ENCODE assay signal across 23 cellular contexts in the genomic region with DNA sequence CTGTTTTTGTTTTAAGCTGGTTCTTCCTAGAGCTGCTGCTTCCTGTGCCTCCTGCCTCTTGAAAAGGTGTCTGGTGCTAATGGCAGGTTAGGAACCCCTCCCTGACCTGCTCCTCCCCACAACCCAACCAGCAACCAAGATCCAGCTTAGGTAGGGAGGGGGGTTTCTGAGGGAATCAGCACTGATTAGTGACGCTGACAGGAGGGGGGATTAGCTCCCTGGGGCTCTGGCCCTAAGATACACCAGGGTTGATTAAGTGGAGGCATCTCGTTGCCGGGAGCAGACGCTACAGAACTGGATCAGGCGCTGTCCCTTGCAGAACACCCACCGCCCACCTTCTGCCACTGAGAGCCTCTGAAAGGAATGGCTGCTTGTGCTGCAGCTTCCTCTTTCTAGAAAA. TPM values are rescaled to one million over a fixed set of nuclear protein-coding genes. Genes with fewer than 3 reads are reported as not detected.
A peak's percentile ranks its signal among the peaks of the same experiment; 100 is the strongest.
DNase-seq lines count a peak whose midpoint lies in the region; ATAC-seq and TF ChIP-seq lines count a peak whose summit lies in the region.
"Had no signal": no experiment of that assay in that cellular context is flagged by ENCODE, and none has a peak within 500 bp of the region (broad histone marks: within the 10 kb centered on the region; RNA-seq: fewer than 3 reads in every experiment).

No MANE protein-coding gene starts in this region.

- TF ChIP-seq CTCF in GM23338 (conservative IDR thresholded peaks at IDR 0.05; ENCODE audit: low read depth in 2 of 2): no peak
- TF ChIP-seq CTCF in WERI-Rb-1 (IDR thresholded peaks at IDR 0.05; ENCODE audit: low read depth, low read length): no peak
- TF ChIP-seq CTCF in neural progenitor cell (IDR thresholded peaks at IDR 0.05): no peak
- no peak for TF ChIP-seq CTCF in SK-N-SH (IDR thresholded peaks at IDR 0.05)

- peak overlapping the region; percentile 48; the same call in 1 of the 2 replicates for H3K4me2 ChIP-seq in GM23338
- H3K4me2 ChIP-seq in neural progenitor cell: peak overlapping the region; percentile 21
- H3K4me2 ChIP-seq in SK-N-SH: no peak overlapping the region
- H3K4me2 ChIP-seq: BLaER1 treated with 17β-estradiol and CSF1 and Interleukin-3, amounts not matched to agents 10 nM and 100 nM had no signal

- H4K20me1 ChIP-seq in GM23338 (replicated peaks; ENCODE audit: insufficient read depth) (no peaks in the 10 kb centered on the region), neural progenitor cell (ENCODE audit: low read depth) (no peaks in the 10 kb centered on the region), SK-N-SH (ENCODE audit: insufficient read depth) (no peaks in the 10 kb centered on the region)

- H3K27me3 Mint-ChIP-seq in GM23338 (ENCODE audit: insufficient read depth, low read depth, poor library complexity): peaks cover 8% of the 10 kb centered on the region
- H3K27me3 Mint-ChIP-seq in neural progenitor cell (ENCODE audit: insufficient read depth, low read depth): peaks cover 4% of the 10 kb centered on the region

- H3K9me3 ChIP-seq in WERI-Rb-1 (ENCODE audit: severe bottlenecking) (no peaks in the 10 kb centered on the region), neural progenitor cell (ENCODE audit: low read depth) (no peaks in the 10 kb centered on the region), SK-N-SH (no peaks in the 10 kb centered on the region)

- POLR2A ChIA-PET in SK-N-SH (lab: Yijun Ruan, JAX): no interaction called here

- H3K36me3 ChIP-seq in GM23338 (ENCODE audit: insufficient read depth): no peaks in the 10 kb centered on the region
- no peaks in the 10 kb centered on the region for H3K36me3 ChIP-seq in WERI-Rb-1
- no peaks in the 10 kb centered on the region for H3K36me3 ChIP-seq in neural progenitor cell
- no peaks in the 10 kb centered on the region for H3K36me3 ChIP-seq in SK-N-SH (replicated peaks in 1 of 2; ENCODE audit: control insufficient read depth in 1 of 2, insufficient read depth in 2 of 2, low read length in 1 of 2)
- H3K36me3 ChIP-seq: BLaER1 treated with 17β-estradiol and CSF1 and Interleukin-3, amounts not matched to agents 10 nM and 100 nM had no signal

- no peaks in the 10 kb centered on the region for H3K9me3 Mint-ChIP-seq in GM23338
- no peaks in the 10 kb centered on the region for H3K9me3 Mint-ChIP-seq in neural progenitor cell
- H3K9me3 Mint-ChIP-seq: CD4-positive, alpha-beta T cell had no signal

- no peak overlapping the region for H3K27ac Mint-ChIP-seq in GM23338
- no peak overlapping the region for H3K27ac Mint-ChIP-seq in neural progenitor cell
- H3K27ac Mint-ChIP-seq: CD4-positive, alpha-beta T cell had no signal

- H3K4me3 Mint-ChIP-seq in GM23338: no peak overlapping the region
- H3K4me3 Mint-ChIP-seq in neural progenitor cell: no peak overlapping the region
- H3K4me3 Mint-ChIP-seq: CD4-positive, alpha-beta T cell had no signal

- WGBS in SK-N-SH (ENCODE audit: low lambda C conversion rate): 57% methylated on average over 5 of the region's 6 CpGs

- H3K4me1 ChIP-seq in GM23338 (ENCODE audit: insufficient read depth): peaks cover 61% of the 10 kb centered on the region
- H3K4me1 ChIP-seq in neural progenitor cell: peaks cover 31% of the 10 kb centered on the region
- H3K4me1 ChIP-seq in SK-N-SH (ENCODE audit: control insufficient read depth in 1 of 2, insufficient read depth in 2 of 2, low read depth in 1 of 2, low read length in 1 of 2): peaks cover 0 to 8% of the 10 kb centered on the region in 2 experiments; a peak in 1 of 4 replicates

- ATAC-seq in GM23338 (peak; percentile 20), GM18511 (IDR thresholded peaks at IDR 0.05; ENCODE audit: unreplicated experiment) (no peak)
- ATAC-seq: GM12878, K562, PC-3, SK-N-SH treated with all-trans-retinoic acid at 6 μM for 48 hours had no signal

- H3K9ac ChIP-seq in neural progenitor cell: no peak overlapping the region
- no peak overlapping the region for H3K9ac ChIP-seq in SK-N-SH
- H3K9ac ChIP-seq: BLaER1 treated with 17β-estradiol and CSF1 and Interleukin-3, amounts not matched to agents 10 nM and 100 nM had no signal

- H3K27me3 ChIP-seq in GM23338 (ENCODE audit: insufficient read depth) (no peaks in the 10 kb centered on the region), WERI-Rb-1 (ENCODE audit: insufficient read depth, low read depth, severe bottlenecking) (no peaks in the 10 kb centered on the region), neural progenitor cell (no peaks in the 10 kb centered on the region), SK-N-SH (ENCODE audit: insufficient read depth) (no peaks in the 10 kb centered on the region)

- CTCF ChIA-PET in SK-N-SH (lab: Yijun Ruan, JAX): interaction anchor here (1.2 to 1.6 kb wide), 2 partner anchors 8 to 301 kb away, joined by 4 to 6 read pairs; no protein-coding TSS in a partner anchor

- H2AFZ ChIP-seq in GM23338: no peak overlapping the region
- no peak overlapping the region for H2AFZ ChIP-seq in neural progenitor cell (replicated peaks)
- H2AFZ ChIP-seq in SK-N-SH (ENCODE audit: low read depth): no peak overlapping the region

- H3F3A ChIP-seq in GM23338 (replicated peaks; ENCODE audit: low read depth) (no peaks in the 10 kb centered on the region; the same call in 1 of the 2 replicates), neural progenitor cell (ENCODE audit: low read depth) (no peaks in the 10 kb centered on the region), SK-N-SH (replicated peaks; ENCODE audit: insufficient read depth) (no peaks in the 10 kb centered on the region)

- no peak overlapping the region for H3K4me3 ChIP-seq in GM23338
- H3K4me3 ChIP-seq in WERI-Rb-1 (ENCODE audit: low read depth, low read length): peak overlapping the region; percentile 5; the same call in 1 of the 2 replicates
- no peak overlapping the region for H3K4me3 ChIP-seq in neural progenitor cell
- H3K4me3 ChIP-seq in SK-N-SH (ENCODE audit: low read depth in 2 of 2, low read length in 1 of 2): no peak overlapping the region
- H3K4me3 ChIP-seq: BLaER1 treated with 17β-estradiol and CSF1 and Interleukin-3, amounts not matched to agents 10 nM and 100 nM; GM12878; K562 had no signal

- H3K4me1 Mint-ChIP-seq in GM23338: peaks cover 26% of the 10 kb centered on the region
- H3K4me1 Mint-ChIP-seq in neural progenitor cell: peaks cover 18% of the 10 kb centered on the region

- TF ChIP-seq EP300 in SK-N-SH (IDR thresholded peaks at IDR 0.05; ENCODE audit: borderline replicate concordance in 1 of 2, low read depth in 1 of 2, low read length in 1 of 2): no peak

- no peaks in the 10 kb centered on the region for H3K36me3 Mint-ChIP-seq in GM23338 (ENCODE audit: low read depth)
- H3K36me3 Mint-ChIP-seq in neural progenitor cell: no peaks in the 10 kb centered on the region

- H3K9me2 ChIP-seq in GM23338 (ENCODE audit: insufficient read depth) (no peaks in the 10 kb centered on the region), SK-N-SH (no peaks in the 10 kb centered on the region)

- no peak for TF ChIP-seq RAD21 in SK-N-SH (IDR thresholded peaks at IDR 0.05; ENCODE audit: low read length)

- H3K79me2 ChIP-seq in GM23338 (replicated peaks; ENCODE audit: insufficient read depth) (no peaks in the 10 kb centered on the region), neural progenitor cell (ENCODE audit: low read depth) (no peaks in the 10 kb centered on the region), SK-N-SH (ENCODE audit: insufficient read depth) (no peaks in the 10 kb centered on the region)

- H3K27ac ChIP-seq in GM23338 (ENCODE audit: low read depth) (no peak overlapping the region), WERI-Rb-1 (peak overlapping the region; percentile 69), neural progenitor cell (no peak overlapping the region), SK-N-SH (ENCODE audit: low read depth in 2 of 2, low read length in 1 of 2) (no peak overlapping the region)
- H3K27ac ChIP-seq: BLaER1 treated with 17β-estradiol and CSF1 and Interleukin-3, amounts not matched to agents 10 nM and 100 nM had no signal

- DNase-seq in GM23338 (ENCODE audit: low spot score) (peak; percentile 30), WERI-Rb-1 (peak; percentile 94), ecto neural progenitor cell (ENCODE audit: low spot score) (peak; percentile 52), neural progenitor cell (ENCODE audit: low spot score) (peak; percentile 42), NCI-H748 (lab: John Stamatoyannopoulos, UW; ENCODE audit: unreplicated experiment) (no peak), SK-N-SH (no peak), kidney glomerular epithelial cell (lab: John Stamatoyannopoulos, UW) (no peak)
- DNase-seq: AML-193; CD4-positive, alpha-beta T cell; DMS53; MV-4-11; NCI-H1105; NCI-H146; NCI-H1930; NCI-H2107; NCI-H446; PC-3 had no signal

TF ChIP-seq in GM23338, 12 proteins besides CTCF, POLR2A, EP300 and RAD21 (continues in another document):
- TF ChIP-seq POLR2AphosphoS5 (IDR thresholded peaks at IDR 0.05; ENCODE audit: low read depth) (no peak), ZNF114 (CRISPR knock-in tag; IDR thresholded peaks at IDR 0.05) (no peak)
- TF ChIP-seq, protein P1, sequence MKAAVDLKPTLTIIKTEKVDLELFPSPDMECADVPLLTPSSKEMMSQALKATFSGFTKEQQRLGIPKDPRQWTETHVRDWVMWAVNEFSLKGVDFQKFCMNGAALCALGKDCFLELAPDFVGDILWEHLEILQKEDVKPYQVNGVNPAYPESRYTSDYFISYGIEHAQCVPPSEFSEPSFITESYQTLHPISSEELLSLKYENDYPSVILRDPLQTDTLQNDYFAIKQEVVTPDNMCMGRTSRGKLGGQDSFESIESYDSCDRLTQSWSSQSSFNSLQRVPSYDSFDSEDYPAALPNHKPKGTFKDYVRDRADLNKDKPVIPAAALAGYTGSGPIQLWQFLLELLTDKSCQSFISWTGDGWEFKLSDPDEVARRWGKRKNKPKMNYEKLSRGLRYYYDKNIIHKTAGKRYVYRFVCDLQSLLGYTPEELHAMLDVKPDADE (IDR thresholded peaks at IDR 0.05): no peak

TF ChIP-seq in SK-N-SH, 30 proteins besides CTCF, POLR2A, EP300 and RAD21 (continues in another document):
- TF ChIP-seq, protein P2, sequence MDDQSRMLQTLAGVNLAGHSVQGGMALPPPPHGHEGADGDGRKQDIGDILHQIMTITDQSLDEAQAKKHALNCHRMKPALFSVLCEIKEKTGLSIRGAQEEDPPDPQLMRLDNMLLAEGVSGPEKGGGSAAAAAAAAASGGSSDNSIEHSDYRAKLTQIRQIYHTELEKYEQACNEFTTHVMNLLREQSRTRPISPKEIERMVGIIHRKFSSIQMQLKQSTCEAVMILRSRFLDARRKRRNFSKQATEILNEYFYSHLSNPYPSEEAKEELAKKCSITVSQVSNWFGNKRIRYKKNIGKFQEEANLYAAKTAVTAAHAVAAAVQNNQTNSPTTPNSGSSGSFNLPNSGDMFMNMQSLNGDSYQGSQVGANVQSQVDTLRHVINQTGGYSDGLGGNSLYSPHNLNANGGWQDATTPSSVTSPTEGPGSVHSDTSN (IDR thresholded peaks at IDR 0.05): no peak
- TF ChIP-seq TEAD4 (IDR thresholded peaks at IDR 0.05; ENCODE audit: borderline replicate concordance, insufficient read depth): no peak

RNA-seq across cellular contexts. Expression of gene NTM, which starts 2.9 kb away (rescaled TPM):
- 5.3 and 14.6 TPM in 2 replicates for total RNA-seq in GM23338 (2014; rRNA removed; shearing (Covaris generic))
- polyA plus RNA-seq in GM23338 (2016; fragmentation: Nextera tagmentation; extraction: Ambion mirVana) (10.6 and 12.3 TPM in 2 replicates), SK-N-SH (2012; rRNA removed) (20.0 and 21.1 TPM in 2 replicates)
- total RNA-seq in neural progenitor cell (ENCODE audit: low replicate concordance): 4.3 and 6.0 TPM in 2 replicates
- polyA plus RNA-seq in SK-N-SH (2012; cell fraction: cytosol; rRNA removed): 12.5 and 16.3 TPM in 2 replicates
- 48.5 and 52.9 TPM in 2 replicates for polyA plus RNA-seq in SK-N-SH (2012; cell fraction: nucleus; rRNA removed)
- total RNA-seq: CD4-positive, alpha-beta T cell; GM12878; K562; MCF 10A; PC-3 had no signal
- polyA plus RNA-seq: GM12878, K562 had no signal

Comparison
In these comparisons a context has a peak if more than half of its experiments do, and no peak if none do; other contexts are left out.
1. DNase-seq: peak in GM23338 (single experiment), WERI-Rb-1 (single experiment), ecto neural progenitor cell (single experiment) and neural progenitor cell (single experiment); none in NCI-H748 (single experiment), SK-N-SH (single experiment) and kidney glomerular epithelial cell (single experiment).